In the genomic region with DNA sequence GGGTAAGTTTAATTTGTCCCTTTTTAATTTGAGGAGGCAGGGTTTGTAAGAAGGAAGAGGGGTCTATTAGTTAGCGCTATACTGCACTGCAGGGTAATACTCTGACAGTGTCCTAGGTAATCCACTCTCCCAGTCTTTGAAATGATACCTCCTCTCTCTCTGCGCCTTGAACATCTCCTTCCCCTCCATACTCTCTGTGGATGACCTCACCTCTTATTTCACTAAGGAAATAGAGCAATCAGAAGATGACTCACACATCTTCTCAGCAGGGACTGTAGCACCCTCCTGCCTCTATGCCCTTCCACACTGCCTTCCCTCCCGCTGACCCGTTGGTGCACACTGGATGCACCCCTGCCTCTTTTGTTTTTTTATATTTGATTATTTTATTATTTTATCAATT, we compare ENCODE assay signal across 1 cellular context.
A peak's percentile ranks its signal among the peaks of the same experiment; 100 is the strongest.
TF ChIP-seq lines count a peak whose summit lies in the region.

No MANE protein-coding gene starts in this region.

TF ChIP-seq in HEK293, 187 proteins besides CTCF, POLR2A, EP300 and RAD21 (continued from another document):
- TF ChIP-seq, protein P1, sequence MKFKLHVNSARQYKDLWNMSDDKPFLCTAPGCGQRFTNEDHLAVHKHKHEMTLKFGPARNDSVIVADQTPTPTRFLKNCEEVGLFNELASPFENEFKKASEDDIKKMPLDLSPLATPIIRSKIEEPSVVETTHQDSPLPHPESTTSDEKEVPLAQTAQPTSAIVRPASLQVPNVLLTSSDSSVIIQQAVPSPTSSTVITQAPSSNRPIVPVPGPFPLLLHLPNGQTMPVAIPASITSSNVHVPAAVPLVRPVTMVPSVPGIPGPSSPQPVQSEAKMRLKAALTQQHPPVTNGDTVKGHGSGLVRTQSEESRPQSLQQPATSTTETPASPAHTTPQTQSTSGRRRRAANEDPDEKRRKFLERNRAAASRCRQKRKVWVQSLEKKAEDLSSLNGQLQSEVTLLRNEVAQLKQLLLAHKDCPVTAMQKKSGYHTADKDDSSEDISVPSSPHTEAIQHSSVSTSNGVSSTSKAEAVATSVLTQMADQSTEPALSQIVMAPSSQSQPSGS (tag by site-specific recombination; IDR thresholded peaks at IDR 0.05; ENCODE audit: low read depth), result peak; percentile 76
- TF ChIP-seq ZNF701 (tag by site-specific recombination; IDR thresholded peaks at IDR 0.05) (no peak), ZNF510 (tag by site-specific recombination; IDR thresholded peaks at IDR 0.05; ENCODE audit: insufficient replicate concordance) (no peak), ZIC2 (tag by site-specific recombination; IDR thresholded peaks at IDR 0.05) (peak; percentile 76), ZBTB21 (tag by site-specific recombination; IDR thresholded peaks at IDR 0.05) (peak; percentile 65), ZNF610 (tag by site-specific recombination; IDR thresholded peaks at IDR 0.05; ENCODE audit: borderline replicate concordance) (no peak), KLF7 (tag by site-specific recombination; IDR thresholded peaks at IDR 0.05; ENCODE audit: borderline replicate concordance) (no peak), ZFP41 (tag by site-specific recombination; IDR thresholded peaks at IDR 0.05; ENCODE audit: borderline replicate concordance) (no peak), ZNF366 (tag by site-specific recombination; conservative IDR thresholded peaks at IDR 0.05) (0 out of 2 replicates have a peak, but pooled peaks have one; percentile 20), ZNF600 (tag by site-specific recombination; IDR thresholded peaks at IDR 0.05) (peak; percentile 40; the same call in 1 of the 2 replicates), ZBTB48 (tag by site-specific recombination; IDR thresholded peaks at IDR 0.05) (peak; percentile 41; the same call in 1 of the 2 replicates), ZNF776 (tag by site-specific recombination; IDR thresholded peaks at IDR 0.05; ENCODE audit: borderline replicate concordance) (no peak), ZNF341 (tag by site-specific recombination; IDR thresholded peaks at IDR 0.05; ENCODE audit: low read depth) (peak; percentile 45; the same call in 1 of the 2 replicates), ZNF211 (tag by site-specific recombination; IDR thresholded peaks at IDR 0.05; ENCODE audit: low read depth) (no peak), ZNF660 (tag by site-specific recombination; IDR thresholded peaks at IDR 0.05) (peak; percentile 72), ZFHX2 (tag by site-specific recombination; conservative IDR thresholded peaks at IDR 0.05) (no peak)
- TF ChIP-seq, protein P2, sequence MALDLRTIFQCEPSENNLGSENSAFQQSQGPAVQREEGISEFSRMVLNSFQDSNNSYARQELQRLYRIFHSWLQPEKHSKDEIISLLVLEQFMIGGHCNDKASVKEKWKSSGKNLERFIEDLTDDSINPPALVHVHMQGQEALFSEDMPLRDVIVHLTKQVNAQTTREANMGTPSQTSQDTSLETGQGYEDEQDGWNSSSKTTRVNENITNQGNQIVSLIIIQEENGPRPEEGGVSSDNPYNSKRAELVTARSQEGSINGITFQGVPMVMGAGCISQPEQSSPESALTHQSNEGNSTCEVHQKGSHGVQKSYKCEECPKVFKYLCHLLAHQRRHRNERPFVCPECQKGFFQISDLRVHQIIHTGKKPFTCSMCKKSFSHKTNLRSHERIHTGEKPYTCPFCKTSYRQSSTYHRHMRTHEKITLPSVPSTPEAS (tag by site-specific recombination; IDR thresholded peaks at IDR 0.05), result no peak
- TF ChIP-seq, protein P3, sequence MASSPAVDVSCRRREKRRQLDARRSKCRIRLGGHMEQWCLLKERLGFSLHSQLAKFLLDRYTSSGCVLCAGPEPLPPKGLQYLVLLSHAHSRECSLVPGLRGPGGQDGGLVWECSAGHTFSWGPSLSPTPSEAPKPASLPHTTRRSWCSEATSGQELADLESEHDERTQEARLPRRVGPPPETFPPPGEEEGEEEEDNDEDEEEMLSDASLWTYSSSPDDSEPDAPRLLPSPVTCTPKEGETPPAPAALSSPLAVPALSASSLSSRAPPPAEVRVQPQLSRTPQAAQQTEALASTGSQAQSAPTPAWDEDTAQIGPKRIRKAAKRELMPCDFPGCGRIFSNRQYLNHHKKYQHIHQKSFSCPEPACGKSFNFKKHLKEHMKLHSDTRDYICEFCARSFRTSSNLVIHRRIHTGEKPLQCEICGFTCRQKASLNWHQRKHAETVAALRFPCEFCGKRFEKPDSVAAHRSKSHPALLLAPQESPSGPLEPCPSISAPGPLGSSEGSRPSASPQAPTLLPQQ (tag by site-specific recombination; IDR thresholded peaks at IDR 0.05), result 0 out of 2 replicates have a peak, but pooled peaks have one; percentile 26
- TF ChIP-seq, protein P4, sequence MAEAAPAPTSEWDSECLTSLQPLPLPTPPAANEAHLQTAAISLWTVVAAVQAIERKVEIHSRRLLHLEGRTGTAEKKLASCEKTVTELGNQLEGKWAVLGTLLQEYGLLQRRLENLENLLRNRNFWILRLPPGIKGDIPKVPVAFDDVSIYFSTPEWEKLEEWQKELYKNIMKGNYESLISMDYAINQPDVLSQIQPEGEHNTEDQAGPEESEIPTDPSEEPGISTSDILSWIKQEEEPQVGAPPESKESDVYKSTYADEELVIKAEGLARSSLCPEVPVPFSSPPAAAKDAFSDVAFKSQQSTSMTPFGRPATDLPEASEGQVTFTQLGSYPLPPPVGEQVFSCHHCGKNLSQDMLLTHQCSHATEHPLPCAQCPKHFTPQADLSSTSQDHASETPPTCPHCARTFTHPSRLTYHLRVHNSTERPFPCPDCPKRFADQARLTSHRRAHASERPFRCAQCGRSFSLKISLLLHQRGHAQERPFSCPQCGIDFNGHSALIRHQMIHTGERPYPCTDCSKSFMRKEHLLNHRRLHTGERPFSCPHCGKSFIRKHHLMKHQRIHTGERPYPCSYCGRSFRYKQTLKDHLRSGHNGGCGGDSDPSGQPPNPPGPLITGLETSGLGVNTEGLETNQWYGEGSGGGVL (tag by site-specific recombination; IDR thresholded peaks at IDR 0.05), result peak; percentile 86
- TF ChIP-seq, protein P5, sequence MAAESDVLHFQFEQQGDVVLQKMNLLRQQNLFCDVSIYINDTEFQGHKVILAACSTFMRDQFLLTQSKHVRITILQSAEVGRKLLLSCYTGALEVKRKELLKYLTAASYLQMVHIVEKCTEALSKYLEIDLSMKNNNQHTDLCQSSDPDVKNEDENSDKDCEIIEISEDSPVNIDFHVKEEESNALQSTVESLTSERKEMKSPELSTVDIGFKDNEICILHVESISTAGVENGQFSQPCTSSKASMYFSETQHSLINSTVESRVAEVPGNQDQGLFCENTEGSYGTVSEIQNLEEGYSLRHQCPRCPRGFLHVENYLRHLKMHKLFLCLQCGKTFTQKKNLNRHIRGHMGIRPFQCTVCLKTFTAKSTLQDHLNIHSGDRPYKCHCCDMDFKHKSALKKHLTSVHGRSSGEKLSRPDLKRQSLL (tag by site-specific recombination; IDR thresholded peaks at IDR 0.05), result peak; percentile 44; the same call in 1 of the 2 replicates
- TF ChIP-seq, protein P6, sequence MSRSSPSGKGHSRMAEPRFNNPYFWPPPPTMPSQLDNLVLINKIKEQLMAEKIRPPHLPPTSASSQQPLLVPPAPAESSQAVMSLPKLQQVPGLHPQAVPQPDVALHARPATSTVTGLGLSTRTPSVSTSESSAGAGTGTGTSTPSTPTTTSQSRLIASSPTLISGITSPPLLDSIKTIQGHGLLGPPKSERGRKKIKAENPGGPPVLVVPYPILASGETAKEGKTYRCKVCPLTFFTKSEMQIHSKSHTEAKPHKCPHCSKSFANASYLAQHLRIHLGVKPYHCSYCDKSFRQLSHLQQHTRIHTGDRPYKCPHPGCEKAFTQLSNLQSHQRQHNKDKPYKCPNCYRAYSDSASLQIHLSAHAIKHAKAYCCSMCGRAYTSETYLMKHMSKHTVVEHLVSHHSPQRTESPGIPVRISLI (tag by site-specific recombination; IDR thresholded peaks at IDR 0.05), result no peak
- TF ChIP-seq, protein P7, sequence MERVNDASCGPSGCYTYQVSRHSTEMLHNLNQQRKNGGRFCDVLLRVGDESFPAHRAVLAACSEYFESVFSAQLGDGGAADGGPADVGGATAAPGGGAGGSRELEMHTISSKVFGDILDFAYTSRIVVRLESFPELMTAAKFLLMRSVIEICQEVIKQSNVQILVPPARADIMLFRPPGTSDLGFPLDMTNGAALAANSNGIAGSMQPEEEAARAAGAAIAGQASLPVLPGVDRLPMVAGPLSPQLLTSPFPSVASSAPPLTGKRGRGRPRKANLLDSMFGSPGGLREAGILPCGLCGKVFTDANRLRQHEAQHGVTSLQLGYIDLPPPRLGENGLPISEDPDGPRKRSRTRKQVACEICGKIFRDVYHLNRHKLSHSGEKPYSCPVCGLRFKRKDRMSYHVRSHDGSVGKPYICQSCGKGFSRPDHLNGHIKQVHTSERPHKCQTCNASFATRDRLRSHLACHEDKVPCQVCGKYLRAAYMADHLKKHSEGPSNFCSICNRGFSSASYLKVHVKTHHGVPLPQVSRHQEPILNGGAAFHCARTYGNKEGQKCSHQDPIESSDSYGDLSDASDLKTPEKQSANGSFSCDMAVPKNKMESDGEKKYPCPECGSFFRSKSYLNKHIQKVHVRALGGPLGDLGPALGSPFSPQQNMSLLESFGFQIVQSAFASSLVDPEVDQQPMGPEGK (tag by site-specific recombination; IDR thresholded peaks at IDR 0.05), result 0 out of 2 replicates have a peak, but pooled peaks have one; percentile 16
- TF ChIP-seq, protein P8, sequence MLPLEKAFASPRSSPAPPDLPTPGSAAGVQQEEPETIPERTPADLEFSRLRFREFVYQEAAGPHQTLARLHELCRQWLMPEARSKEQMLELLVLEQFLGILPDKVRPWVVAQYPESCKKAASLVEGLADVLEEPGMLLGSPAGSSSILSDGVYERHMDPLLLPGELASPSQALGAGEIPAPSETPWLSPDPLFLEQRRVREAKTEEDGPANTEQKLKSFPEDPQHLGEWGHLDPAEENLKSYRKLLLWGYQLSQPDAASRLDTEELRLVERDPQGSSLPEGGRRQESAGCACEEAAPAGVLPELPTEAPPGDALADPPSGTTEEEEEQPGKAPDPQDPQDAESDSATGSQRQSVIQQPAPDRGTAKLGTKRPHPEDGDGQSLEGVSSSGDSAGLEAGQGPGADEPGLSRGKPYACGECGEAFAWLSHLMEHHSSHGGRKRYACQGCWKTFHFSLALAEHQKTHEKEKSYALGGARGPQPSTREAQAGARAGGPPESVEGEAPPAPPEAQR (tag by site-specific recombination; IDR thresholded peaks at IDR 0.05), result no peak
